Comparison of ENCODE assay signal across 14 cellular contexts in the genomic region with DNA sequence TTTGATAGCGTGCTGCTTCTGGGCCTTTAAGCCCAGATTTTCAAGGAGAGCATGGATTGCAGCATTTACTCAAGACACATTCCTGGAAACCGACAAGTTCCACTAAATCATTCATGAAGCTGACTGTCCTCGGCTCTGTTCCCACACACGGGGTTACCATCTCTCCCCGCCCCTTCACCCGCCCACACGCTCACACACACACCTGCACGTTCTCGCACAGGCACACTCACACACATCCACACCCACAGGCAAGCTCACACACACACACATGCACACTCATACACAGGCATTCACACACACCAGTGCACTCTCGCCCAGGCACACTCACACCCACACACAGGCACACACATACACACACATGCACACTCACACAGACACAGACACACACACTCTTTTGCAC.
A peak's percentile ranks its signal among the peaks of the same experiment; 100 is the strongest.
DNase-seq lines count a peak whose midpoint lies in the region; ATAC-seq lines count a peak whose summit lies in the region.
"Had no signal": no experiment of that assay in that cellular context is flagged by ENCODE, and none has a peak within 500 bp of the region (broad histone marks: within the 10 kb centered on the region; RNA-seq: fewer than 3 reads in every experiment).

No MANE protein-coding gene starts in this region.

- H3K9ac ChIP-seq in skeletal muscle tissue (ENCODE audit: low read depth in 1 of 3, low read length in 3 of 3): no peak overlapping the region

- no peaks in the 10 kb centered on the region for H3K36me3 ChIP-seq in skeletal muscle tissue (ENCODE audit: control insufficient read depth in 3 of 3, insufficient read depth in 3 of 3, low read length in 3 of 3)

- no peaks in the 10 kb centered on the region for H3K9me3 ChIP-seq in skeletal muscle tissue (ENCODE audit: control insufficient read depth in 3 of 3, low read length in 3 of 3)

- no peak overlapping the region for H3K4me3 ChIP-seq in skeletal muscle tissue (ENCODE audit: low read length in 3 of 3)

- peak overlapping the region; percentile 67 for H3K27ac ChIP-seq in skeletal muscle tissue (ENCODE audit: low read depth, low read length)

- H3K4me1 ChIP-seq in skeletal muscle tissue (ENCODE audit: control insufficient read depth in 3 of 3, insufficient read depth in 3 of 3, low read length in 3 of 3): peaks cover 0 to 5% (median 0%) of the 10 kb centered on the region in 3 donors

- H3K27me3 ChIP-seq in skeletal muscle tissue (ENCODE audit: control insufficient read depth in 3 of 3, insufficient read depth in 3 of 3, low read length in 3 of 3): peaks cover 0 to 15% (median 7%) of the 10 kb centered on the region in 3 donors

- ATAC-seq in GM21825 (IDR thresholded peaks at IDR 0.05; ENCODE audit: unreplicated experiment): no peak
- ATAC-seq: left cardiac atrium had no signal

- DNase-seq in EH (ENCODE audit: low read depth) (peak; percentile 16), astrocyte of the hippocampus (ENCODE audit: low read depth, low spot score) (peak; percentile 44), iris pigment epithelial cell (ENCODE audit: low read depth) (peak; percentile 29), NCI-H1092 (lab: John Stamatoyannopoulos, UW) (no peak), activated gamma-delta T cell (lab: John Stamatoyannopoulos, UW) (no peak), EL (no peak)
- DNase-seq: HFFc6, hippocampal formation, left cardiac atrium, NCI-H2081 treated with DMSO at 0.1 percent for 48 hours, NCI-H526 treated with DMSO at 0.1 percent for 48 hours, T-helper 9 cell had no signal

Comparison
In these comparisons a context has a peak if more than half of its experiments do, and no peak if none do; other contexts are left out.
1. DNase-seq: peak in EH (single experiment), astrocyte of the hippocampus (single experiment) and iris pigment epithelial cell (single experiment); none in NCI-H1092 (single experiment), activated gamma-delta T cell (single experiment) and EL (single experiment).